ENCODE assay signal across 17 cellular contexts in the genomic region with DNA sequence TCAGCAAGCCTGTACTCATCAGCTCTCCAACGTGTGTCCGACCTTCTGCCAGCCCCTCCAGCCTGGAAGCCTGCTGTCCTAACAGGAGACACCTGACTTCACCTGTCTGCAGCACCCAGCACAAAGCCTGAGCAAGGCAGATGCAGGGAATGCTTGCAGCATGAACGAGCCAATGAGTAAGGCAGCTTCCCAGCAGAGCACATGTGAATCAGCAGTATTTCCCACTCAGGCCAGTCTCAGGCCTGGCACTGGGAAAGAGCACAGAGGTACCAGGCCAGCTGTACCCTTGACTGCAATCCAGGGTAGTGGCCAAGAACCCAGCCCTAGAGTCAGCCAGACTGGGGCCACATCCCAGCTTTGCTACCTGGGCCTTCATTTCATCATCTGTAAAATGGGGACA.
"Had no signal": no experiment of that assay in that cellular context is flagged by ENCODE, and none has a peak within 500 bp of the region (broad histone marks: within the 10 kb centered on the region; RNA-seq: fewer than 3 reads in every experiment).

No MANE protein-coding gene starts in this region.

- H3K36me3 ChIP-seq: brain microvascular endothelial cell, tibial nerve, vagina had no signal

- H3K27me3 ChIP-seq: brain microvascular endothelial cell, tibial nerve, vagina had no signal

- H3K9me3 ChIP-seq: tibial nerve, vagina had no signal

- ATAC-seq: effector memory CD8-positive, alpha-beta T cell; naive thymus-derived CD8-positive, alpha-beta T cell; stimulated activated naive B cell treated with anti-CD40 and anti-IgM and Interleukin-4, amounts not matched to agents 10 μg/mL and 1 μg/mL and 100 μg/mL, for 72 hours had no signal

- H3K27ac ChIP-seq: brain microvascular endothelial cell, tibial nerve, vagina had no signal

- DNase-seq: activated CD4-positive, alpha-beta T cell treated with anti-CD3 and anti-CD28 coated beads, Interleukin-2, amount 10 ng/mL, durations not matched to agents 7 days and 5 days; activated CD8-positive, alpha-beta memory T cell treated with anti-CD3 and anti-CD28 coated beads for 24 hours; activated gamma-delta T cell treated with Interleukin-2 at 50 U/mL for 16 hours; activated naive CD8-positive, alpha-beta T cell treated with anti-CD3 and anti-CD28 coated beads for 36 hours; brain microvascular endothelial cell; cerebellar nuclear complex; effector memory CD8-positive, alpha-beta T cell; erythroblast; glutamatergic neuron; hypothalamus; naive thymus-derived CD8-positive, alpha-beta T cell; nucleus accumbens; posterior cingulate gyrus; stimulated activated CD4-positive, alpha-beta T cell treated with anti-CD3 and anti-CD28 coated beads, Interleukin-2, amount 100 ng/mL, for 48 hours; stimulated activated naive B cell treated with anti-CD40 and anti-IgM and Interleukin-4, amounts not matched to agents 10 μg/mL and 1 μg/mL and 100 μg/mL, for 72 hours had no signal

- H3K4me3 ChIP-seq: tibial nerve, vagina had no signal
